24 cellular contexts compared by ENCODE assay signal in the genomic region with DNA sequence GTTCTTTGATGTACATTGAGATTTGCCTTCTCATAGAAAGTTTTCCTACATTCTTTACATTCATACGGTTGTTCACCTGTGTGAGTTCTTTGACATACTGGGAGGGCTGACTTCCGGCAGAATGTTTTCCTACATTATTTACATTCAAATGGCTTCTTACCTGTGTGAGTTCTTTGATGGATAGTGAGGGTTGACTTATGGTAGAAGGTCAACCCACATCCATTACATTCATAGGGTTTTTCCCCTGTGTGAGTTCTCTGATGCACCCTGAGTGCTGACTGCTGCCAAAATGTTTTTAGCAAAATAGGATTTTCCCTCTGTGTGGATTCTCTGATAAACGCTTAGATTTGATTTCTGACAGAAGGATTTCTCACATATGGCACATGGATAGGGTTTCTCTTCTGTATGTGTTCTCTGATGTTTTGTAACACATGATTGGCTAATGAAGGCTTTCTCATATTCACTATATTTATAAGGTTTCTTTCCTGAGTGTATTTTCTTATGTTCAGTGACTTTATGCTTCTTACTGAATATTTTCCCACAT. TPM values are rescaled to one million over a fixed set of nuclear protein-coding genes. Genes with fewer than 3 reads are reported as not detected.
DNase-seq lines count a peak whose midpoint lies in the region; ATAC-seq, FAIRE-seq and TF ChIP-seq lines count a peak whose summit lies in the region.
"Had no signal": no experiment of that assay in that cellular context is flagged by ENCODE, and none has a peak within 500 bp of the region (broad histone marks: within the 10 kb centered on the region; RNA-seq: fewer than 3 reads in every experiment).

No MANE protein-coding gene starts in this region.

- no peak overlapping the region for H3K14ac ChIP-seq in trophoblast cell (ENCODE audit: low read length)

- no peak overlapping the region for H3K18ac ChIP-seq in trophoblast cell (ENCODE audit: low read length)

- FAIRE-seq in HepG2 (lab: Jason Lieb, UNC), result no peak
- FAIRE-seq in K562 (lab: Jason Lieb, UNC), result no peak
- FAIRE-seq: A549, D721Med, G401.6, GM12892, GM18507 had no signal

- DNase-seq in HepG2 (ENCODE audit: low spot score) (no peak), adipocyte (ENCODE audit: low read depth) (no peak), K562 (ENCODE audit: extremely low read depth in 1 of 4, low spot score in 3 of 4) (no peak), trophoblast cell (peak; percentile 21 to 63), activated gamma-delta T cell (lab: John Stamatoyannopoulos, UW) (no peak)
- DNase-seq in activated naive CD4-positive, alpha-beta T cell treated with anti-CD3 and anti-CD28 coated beads for 36 hours, result no peak
- DNase-seq: AML-193; Caco-2; Calu3; CD4-positive, alpha-beta T cell; CD8-positive, alpha-beta T cell; DMS79 treated with DMSO at 0.1 percent for 48 hours; GF-D8 had no signal

- intact Hi-C loops in HepG2 (cut with micrococcal nuclease; ENCODE audit: unreplicated experiment), result no loop called here
- intact Hi-C loops in K562 (cut with micrococcal nuclease), result loop anchor here (10.0 kb wide), 1 partner anchor 213 kb away; no protein-coding TSS in a partner anchor
- intact Hi-C loops in activated naive CD4-positive, alpha-beta T cell treated with anti-CD3 and anti-CD28 coated beads for 36 hours (cut with micrococcal nuclease), result no loop called here

- H3K27ac ChIP-seq in liver (ENCODE audit: low read depth in 1 of 2, low read length in 2 of 2), result no peak overlapping the region
- no peak overlapping the region for H3K27ac ChIP-seq in HepG2 (ENCODE audit: extremely low read length, insufficient read depth, low read length)
- no peak overlapping the region for H3K27ac ChIP-seq in K562 (ENCODE audit: extremely low read depth, low read depth, low read length)
- H3K27ac ChIP-seq in trophoblast cell (ENCODE audit: low read depth, low read length), result no peak overlapping the region
- H3K27ac ChIP-seq: 22Rv1; A549; BLaER1 treated with 17β-estradiol and CSF1 and Interleukin-3, amounts not matched to agents 10 nM and 100 nM; C4-2B had no signal

- H2BK5ac ChIP-seq in trophoblast cell (ENCODE audit: low read depth, low read length, poor library complexity), result no peak overlapping the region

- peaks cover 40% of the 10 kb centered on the region for H3K9me3 Mint-ChIP-seq in activated naive CD4-positive, alpha-beta T cell treated with anti-CD3 and anti-CD28 coated beads for 36 hours

- CTCF ChIA-PET in HepG2 (lab: Yijun Ruan, JAX; ENCODE audit: low intra/inter-chr PET ratio, low total read pairs), result no interaction called here
- CTCF ChIA-PET in K562 (lab: Yijun Ruan, JAX; ENCODE audit: low intra/inter-chr PET ratio), result no interaction called here
- CTCF ChIA-PET in activated naive CD4-positive, alpha-beta T cell treated with anti-CD3 and anti-CD28 coated beads for 36 hours (lab: Charles Lee), result no interaction called here

- TF ChIP-seq CTCF in liver (IDR thresholded peaks at IDR 0.05; ENCODE audit: low read depth, low read length, missing input control) (no peak), HepG2 (CRISPR knock-in tag; IDR thresholded peaks at IDR 0.05) (no peak), K562 (IDR thresholded peaks at IDR 0.05 in 2 of 3, conservative IDR thresholded peaks at IDR 0.05 in 1 of 3; ENCODE audit: insufficient read depth in 2 of 3, low read depth in 1 of 3, low read length in 3 of 3) (no peak)

- H3K4me1 ChIP-seq in liver (ENCODE audit: control insufficient read depth in 4 of 4, insufficient read depth in 4 of 4, low read length in 3 of 4) (no peaks in the 10 kb centered on the region), HepG2 (ENCODE audit: insufficient read depth, low read length) (no peaks in the 10 kb centered on the region), adipocyte (ENCODE audit: control insufficient read depth, insufficient read depth, low read length) (no peaks in the 10 kb centered on the region), K562 (replicated peaks in 1 of 2; ENCODE audit: control insufficient read depth in 2 of 2, insufficient read depth in 2 of 2, low read length in 2 of 2) (no peaks in the 10 kb centered on the region), trophoblast cell (ENCODE audit: control insufficient read depth in 1 of 2, insufficient read depth in 2 of 2, low read length in 2 of 2) (no peaks in the 10 kb centered on the region)
- H3K4me1 ChIP-seq: A549; BLaER1 treated with 17β-estradiol and CSF1 and Interleukin-3, amounts not matched to agents 10 nM and 100 nM; Caco-2 had no signal

- H3K9ac ChIP-seq in liver (ENCODE audit: low read depth in 1 of 2, low read length in 2 of 2), result no peak overlapping the region
- H3K9ac ChIP-seq in HepG2 (ENCODE audit: insufficient read depth, low read depth, low read length), result no peak overlapping the region
- no peak overlapping the region for H3K9ac ChIP-seq in adipocyte (ENCODE audit: low read length)
- H3K9ac ChIP-seq in K562 (ENCODE audit: insufficient read depth in 1 of 2, low read depth in 2 of 2, low read length in 2 of 2), result no peak overlapping the region
- no peak overlapping the region for H3K9ac ChIP-seq in trophoblast cell (ENCODE audit: low read length)
- H3K9ac ChIP-seq: BLaER1 treated with 17β-estradiol and CSF1 and Interleukin-3, amounts not matched to agents 10 nM and 100 nM had no signal

- H3K36me3 Mint-ChIP-seq in activated naive CD4-positive, alpha-beta T cell treated with anti-CD3 and anti-CD28 coated beads for 36 hours (ENCODE audit: low read depth), result peaks cover 19% of the 10 kb centered on the region

- H4K12ac ChIP-seq in trophoblast cell (ENCODE audit: low read depth, low read length), result no peak overlapping the region

- peaks cover 20 to 51% (median 35%) of the 10 kb centered on the region in 4 donors for H3K9me3 ChIP-seq in liver (ENCODE audit: control insufficient read depth in 4 of 4, low read length in 3 of 4)
- peaks cover 31% of the 10 kb centered on the region for H3K9me3 ChIP-seq in HepG2 (ENCODE audit: low read length)
- peaks cover 71% of the 10 kb centered on the region for H3K9me3 ChIP-seq in adipocyte (ENCODE audit: control insufficient read depth, low read length)
- H3K9me3 ChIP-seq in K562 (replicated peaks; ENCODE audit: control insufficient read depth, insufficient read depth, low read depth, low read length), result peaks cover 4% of the 10 kb centered on the region; the same call in 1 of the 2 replicates
- H3K9me3 ChIP-seq in trophoblast cell (ENCODE audit: insufficient read depth, low read depth, low read length), result peaks cover 11% of the 10 kb centered on the region

- H2BK120ac ChIP-seq in trophoblast cell (ENCODE audit: insufficient read depth, low read length, poor library complexity), result no peak overlapping the region

- H3K4me2 ChIP-seq in HepG2 (ENCODE audit: low read depth, low read length) (no peak overlapping the region), K562 (ENCODE audit: insufficient read depth, low read length) (no peak overlapping the region), trophoblast cell (ENCODE audit: low read length) (no peak overlapping the region)
- H3K4me2 ChIP-seq: A549; BLaER1 treated with 17β-estradiol and CSF1 and Interleukin-3, amounts not matched to agents 10 nM and 100 nM had no signal

- H4K8ac ChIP-seq in trophoblast cell (ENCODE audit: low read depth, low read length), result no peak overlapping the region

- TF ChIP-seq POLR2A in HepG2 (IDR thresholded peaks at IDR 0.05; ENCODE audit: insufficient read depth in 1 of 2, low read depth in 2 of 2, low read length in 2 of 2) (no peak), K562 (conservative IDR thresholded peaks at IDR 0.05) (no peak)

- H3K27ac Mint-ChIP-seq in activated naive CD4-positive, alpha-beta T cell treated with anti-CD3 and anti-CD28 coated beads for 36 hours, result no peak overlapping the region
- H3K27ac Mint-ChIP-seq: B cell; CD4-positive, alpha-beta T cell; CD8-positive, alpha-beta T cell had no signal

- H3K27me3 Mint-ChIP-seq in activated naive CD4-positive, alpha-beta T cell treated with anti-CD3 and anti-CD28 coated beads for 36 hours (ENCODE audit: low read depth), result peaks cover 8% of the 10 kb centered on the region
- H3K27me3 Mint-ChIP-seq: B cell had no signal

- H3K4me1 Mint-ChIP-seq in activated naive CD4-positive, alpha-beta T cell treated with anti-CD3 and anti-CD28 coated beads for 36 hours (ENCODE audit: low read depth), result no peaks in the 10 kb centered on the region
- H3K4me1 Mint-ChIP-seq: B cell had no signal

- H4K20me1 ChIP-seq in HepG2 (ENCODE audit: insufficient read depth, low read length), result no peaks in the 10 kb centered on the region
- no peaks in the 10 kb centered on the region for H4K20me1 ChIP-seq in K562 (replicated peaks; ENCODE audit: control insufficient read depth, insufficient read depth, low read length)
- H4K20me1 ChIP-seq: BLaER1 treated with 17β-estradiol and CSF1 and Interleukin-3, amounts not matched to agents 10 nM and 100 nM had no signal

- TF ChIP-seq RAD21 in liver (IDR thresholded peaks at IDR 0.05), result no peak
- no peak for TF ChIP-seq RAD21 in HepG2 (CRISPR knock-in tag; IDR thresholded peaks at IDR 0.05)
- no peak for TF ChIP-seq RAD21 in K562 (CRISPR knock-in tag; conservative IDR thresholded peaks at IDR 0.05 in 1 of 2, IDR thresholded peaks at IDR 0.05 in 1 of 2)

- ATAC-seq in HepG2 (no peak), K562 (no peak), HG03442 (IDR thresholded peaks at IDR 0.05; ENCODE audit: unreplicated experiment) (no peak)
- ATAC-seq: A549; CD8-positive, alpha-beta T cell had no signal

- H2AFZ ChIP-seq in HepG2 (ENCODE audit: low read length), result no peak overlapping the region
- H2AFZ ChIP-seq in K562 (ENCODE audit: low read depth, low read length), result no peak overlapping the region
- no peak overlapping the region for H2AFZ ChIP-seq in trophoblast cell (ENCODE audit: insufficient read depth, low read length, poor library complexity)

- no peak overlapping the region for H3K23ac ChIP-seq in trophoblast cell (ENCODE audit: low read length)

- H2BK12ac ChIP-seq in trophoblast cell (ENCODE audit: low read length), result no peak overlapping the region

- H3K36me3 ChIP-seq in liver (ENCODE audit: control insufficient read depth in 4 of 4, insufficient read depth in 3 of 4, low read depth in 1 of 4, low read length in 3 of 4) (no peaks in the 10 kb centered on the region), HepG2 (replicated peaks in 1 of 2; ENCODE audit: control insufficient read depth in 1 of 2, insufficient read depth in 2 of 2, low read length in 2 of 2) (no peaks in the 10 kb centered on the region), adipocyte (ENCODE audit: control insufficient read depth, insufficient read depth, low read length, severe bottlenecking) (no peaks in the 10 kb centered on the region), K562 (ENCODE audit: control insufficient read depth, insufficient read depth, low read length) (no peaks in the 10 kb centered on the region), trophoblast cell (ENCODE audit: control insufficient read depth in 1 of 2, insufficient read depth in 2 of 2, low read length in 2 of 2) (no peaks in the 10 kb centered on the region)

- H3K79me1 ChIP-seq in trophoblast cell (ENCODE audit: low read length), result no peaks in the 10 kb centered on the region

- H3K27me3 ChIP-seq in liver (ENCODE audit: control insufficient read depth in 4 of 4, insufficient read depth in 4 of 4, low read length in 3 of 4) (no peaks in the 10 kb centered on the region), HepG2 (ENCODE audit: control insufficient read depth in 1 of 2, insufficient read depth in 2 of 2, low read length in 2 of 2) (no peaks in the 10 kb centered on the region), adipocyte (replicated peaks; ENCODE audit: control insufficient read depth, insufficient read depth, low read length) (no peaks in the 10 kb centered on the region), K562 (ENCODE audit: control insufficient read depth in 2 of 2, insufficient read depth in 2 of 2, low read length in 2 of 2) (no peaks in the 10 kb centered on the region), trophoblast cell (ENCODE audit: insufficient read depth, low read length) (no peaks in the 10 kb centered on the region)
- H3K27me3 ChIP-seq: BLaER1 treated with 17β-estradiol and CSF1 and Interleukin-3, amounts not matched to agents 10 nM and 100 nM had no signal

- H3K4ac ChIP-seq in trophoblast cell (ENCODE audit: low read depth, low read length), result no peak overlapping the region

- POLR2A ChIA-PET in HepG2 (lab: Yijun Ruan, JAX), result no interaction called here
- POLR2A ChIA-PET in K562 (lab: Yijun Ruan, JAX), result no interaction called here

- BruUV-seq in HepG2 (replicated peaks; lab: Mats Ljungman, UMichigan) (no TSS peak), K562 (replicated peaks; lab: Mats Ljungman, UMichigan) (no TSS peak)

- TF ChIP-seq EP300 in HepG2 (IDR thresholded peaks at IDR 0.05; ENCODE audit: low read depth in 2 of 2, low read length in 2 of 2) (no peak), HepG2 (CRISPR knock-in tag; IDR thresholded peaks at IDR 0.05; ENCODE audit: borderline replicate concordance) (no peak), K562 (IDR thresholded peaks at IDR 0.05; ENCODE audit: low read length) (no peak)

- H3K4me3 ChIP-seq in liver (ENCODE audit: low read depth in 1 of 3, low read length in 3 of 3) (peak overlapping the region in 2 of 3 donors; percentile 9 to 20), HepG2 (replicated peaks in 1 of 3; ENCODE audit: insufficient read depth in 1 of 3, low read depth in 2 of 3, low read length in 3 of 3) (no peak overlapping the region), adipocyte (ENCODE audit: low read length) (peak overlapping the region; percentile 24), K562 (no peak overlapping the region), trophoblast cell (ENCODE audit: low read depth, low read length) (no peak overlapping the region)
- H3K4me3 ChIP-seq: A549; BLaER1 treated with 17β-estradiol and CSF1 and Interleukin-3, amounts not matched to agents 10 nM and 100 nM had no signal

- H2AK5ac ChIP-seq in trophoblast cell (ENCODE audit: low read length), result no peak overlapping the region

- WGBS in liver, result 80% methylated on average over 3 of the region's 3 CpGs
- WGBS in HepG2 (ENCODE audit: low lambda C conversion rate), result 0% methylated on average over 3 of the region's 3 CpGs
- 4% methylated on average over 3 of the region's 3 CpGs for WGBS in K562 (ENCODE audit: insufficient coverage, low coverage, missing lambda C conversion rate)
- WGBS in trophoblast cell (ENCODE audit: extremely low coverage, insufficient coverage, insufficient read length), result no CpG with 5 or more reads among the region's 3 CpGs

- H3K9me1 ChIP-seq in K562 (ENCODE audit: control insufficient read depth, insufficient read depth, low read length), result no peaks in the 10 kb centered on the region

- H3K4me3 Mint-ChIP-seq in activated naive CD4-positive, alpha-beta T cell treated with anti-CD3 and anti-CD28 coated beads for 36 hours, result no peak overlapping the region
- H3K4me3 Mint-ChIP-seq: B cell; CD4-positive, alpha-beta T cell; CD8-positive, alpha-beta T cell had no signal

- no peak overlapping the region for H4K91ac ChIP-seq in trophoblast cell (ENCODE audit: low read depth, low read length)

- in situ Hi-C loops in HepG2 (cut with HindIII; ENCODE audit: extremely low pct_ligation_motif_present, low pct_unique_long_range_greater_than_20kb), result no loop called here
- in situ Hi-C loops in K562 (cut with MboI), result no loop called here

- H3K79me2 ChIP-seq in HepG2 (ENCODE audit: insufficient read depth, low read length) (no peaks in the 10 kb centered on the region), K562 (ENCODE audit: control insufficient read depth, insufficient read depth, low read length) (no peaks in the 10 kb centered on the region), trophoblast cell (ENCODE audit: control insufficient read depth, insufficient read depth, low read length, poor library complexity) (no peaks in the 10 kb centered on the region)

RNA-seq across cellular contexts. Expression of gene JMJD4, which starts 37.7 kb away (rescaled TPM):
- total RNA-seq in liver, result 10 to 100 TPM; 12.6 to 22.1 TPM
- 10 to 100 TPM; 12.4 to 15.5 TPM for polyA plus RNA-seq in liver
- 23.0 and 29.0 TPM in 2 replicates for total RNA-seq in HepG2 (2016; rRNA removed; fragmentation: Illumina TruSeq; extraction: Trizol)
- total RNA-seq in HepG2 (2016; cell fraction: cytosol; rRNA removed; fragmentation: Illumina TruSeq; extraction: Trizol; ENCODE audit: low read depth), result 10.5 and 13.6 TPM in 2 replicates
- total RNA-seq in HepG2 (2016; cell fraction: insoluble cytoplasmic fraction; rRNA removed; fragmentation: Illumina TruSeq; extraction: Trizol), result 21.9 and 31.1 TPM in 2 replicates
- 18.8 and 21.7 TPM in 2 replicates for total RNA-seq in HepG2 (2016; cell fraction: membrane; rRNA removed; fragmentation: Illumina TruSeq; extraction: Trizol)
- total RNA-seq in HepG2 (2016; cell fraction: nucleus; rRNA removed; fragmentation: Illumina TruSeq; extraction: Trizol), result 21.3 and 26.3 TPM in 2 replicates
- polyA plus RNA-seq in HepG2 (2011; rRNA removed), result 10.2 and 17.3 TPM in 2 replicates
- polyA plus RNA-seq in HepG2 (2011; cell fraction: cytosol; rRNA removed), result 10.6 and 14.3 TPM in 2 replicates
- 44.8 and 46.2 TPM in 2 replicates for polyA plus RNA-seq in HepG2 (2011; cell fraction: nucleus; rRNA removed)
- 9.4 and 10.9 TPM in 2 replicates for polyA plus RNA-seq in HepG2 (2012)
- polyA plus RNA-seq in HepG2 (2016; cell fraction: cytosol; fragmentation: Illumina TruSeq; extraction: Trizol; ENCODE audit: low read depth), result 7.9 and 10.7 TPM in 2 replicates
- 18.0 and 18.7 TPM in 2 replicates for polyA plus RNA-seq in HepG2 (2016; cell fraction: insoluble cytoplasmic fraction; fragmentation: Illumina TruSeq; extraction: Trizol; ENCODE audit: low read depth)
- polyA plus RNA-seq in HepG2 (2016; cell fraction: membrane; fragmentation: Illumina TruSeq; extraction: Trizol; ENCODE audit: low read depth), result 11.6 and 12.6 TPM in 2 replicates
- 23.9 and 25.0 TPM in 2 replicates for polyA plus RNA-seq in HepG2 (2016; cell fraction: nucleus; fragmentation: Illumina TruSeq; extraction: Trizol; ENCODE audit: insufficient read depth, low read depth)
- 88.6 and 93.9 TPM in 2 replicates for polyA minus RNA-seq in HepG2 (2011; rRNA and poly(A)+ RNA removed; ENCODE audit: low replicate concordance)
- 9.8 and 14.0 TPM in 2 replicates for polyA minus RNA-seq in HepG2 (2011; cell fraction: cytosol; rRNA and poly(A)+ RNA removed)
- polyA minus RNA-seq in HepG2 (2011; cell fraction: nucleus; rRNA and poly(A)+ RNA removed), result 62.1 and 65.3 TPM in 2 replicates
- total RNA-seq in K562 (2011; cell fraction: chromatin; rRNA removed; ENCODE audit: low replicate concordance), result 49.8 and 198 TPM in 2 replicates
- total RNA-seq in K562 (2011; cell fraction: nucleolus; rRNA removed), result 191 and 200 TPM in 2 replicates
- 67.6 and 91.5 TPM in 2 replicates for total RNA-seq in K562 (2011; cell fraction: nucleoplasm; rRNA removed)
- total RNA-seq in K562 (2014; rRNA removed), result 39.6 and 52.8 TPM in 2 replicates
- total RNA-seq in K562 (2014; rRNA removed; fragmentation: Illumina TruSeq; extraction: Trizol), result 19.5 and 20.3 TPM in 2 replicates
- total RNA-seq in K562 (2015; rRNA removed; fragmentation: Illumina TruSeq; extraction: Trizol), result 30.3 and 33.9 TPM in 2 replicates
- 41.7 and 42.6 TPM in 2 replicates for total RNA-seq in K562 (2021)
- polyA plus RNA-seq in K562 (2011; rRNA removed), result 23.4 and 29.2 TPM in 2 replicates
- 30.5 and 75.3 TPM in 2 replicates for polyA plus RNA-seq in K562 (2011; cell fraction: cytosol; rRNA removed)
- polyA plus RNA-seq in K562 (2011; cell fraction: nucleus; rRNA removed), result 80.7 and 138 TPM in 2 replicates
- polyA plus RNA-seq in K562 (2012), result 22.6 and 23.5 TPM in 2 replicates
- polyA plus RNA-seq in K562 (2014; fragmentation: Illumina TruSeq; extraction: Trizol), result 22.0 and 26.6 TPM in 2 replicates
- polyA plus RNA-seq in K562 (2014; fragmentation: Nextera tagmentation; extraction: Ambion mirVana), result 1 to 10 TPM; 1.4 to 3.0 TPM
- 31.7 and 34.7 TPM in 2 replicates for polyA plus RNA-seq in K562 (2014; rRNA removed)
- 26.8 and 39.5 TPM in 2 replicates for polyA minus RNA-seq in K562 (2011; rRNA and poly(A)+ RNA removed)
- polyA minus RNA-seq in K562 (2011; cell fraction: cytosol; rRNA and poly(A)+ RNA removed), result 16.2 and 28.8 TPM in 2 replicates
- polyA minus RNA-seq in K562 (2011; cell fraction: nucleus; rRNA and poly(A)+ RNA removed), result 148 and 159 TPM in 2 replicates
- 8.1 and 8.8 TPM in 2 replicates for polyA plus RNA-seq in trophoblast cell (2013)
- total RNA-seq in activated naive CD4-positive, alpha-beta T cell treated with anti-CD3 and anti-CD28 coated beads for 36 hours, result 10 to 100 TPM; 11.3 to 11.7 TPM

RNA-seq across cellular contexts. Expression of gene SNAP47, which starts 37.8 kb away (rescaled TPM):
- total RNA-seq in liver (10 to 100 TPM; 16.8 to 23.3 TPM), HepG2 (2016; rRNA removed; fragmentation: Illumina TruSeq; extraction: Trizol) (25.1 and 25.8 TPM in 2 replicates), K562 (2014; rRNA removed) (40.9 and 49.6 TPM in 2 replicates), K562 (2014; rRNA removed; fragmentation: Illumina TruSeq; extraction: Trizol) (30.7 and 32.7 TPM in 2 replicates), K562 (2015; rRNA removed; fragmentation: Illumina TruSeq; extraction: Trizol) (32.5 and 33.2 TPM in 2 replicates), K562 (2021) (37.3 and 41.3 TPM in 2 replicates)
- polyA plus RNA-seq in liver (10 to 100 TPM; 15.3 to 15.7 TPM), HepG2 (2011; rRNA removed) (13.6 and 14.1 TPM in 2 replicates), K562 (2011; rRNA removed) (32.1 and 36.8 TPM in 2 replicates), K562 (2014; fragmentation: Illumina TruSeq; extraction: Trizol) (32.6 and 36.8 TPM in 2 replicates), K562 (2014; fragmentation: Nextera tagmentation; extraction: Ambion mirVana) (1 to 10 TPM; 2.5 to 4.4 TPM), K562 (2014; rRNA removed) (24.9 and 33.0 TPM in 2 replicates)
- 10.1 and 13.3 TPM in 2 replicates for total RNA-seq in HepG2 (2016; cell fraction: cytosol; rRNA removed; fragmentation: Illumina TruSeq; extraction: Trizol; ENCODE audit: low read depth)
- total RNA-seq in HepG2 (2016; cell fraction: insoluble cytoplasmic fraction; rRNA removed; fragmentation: Illumina TruSeq; extraction: Trizol), result 25.5 and 25.8 TPM in 2 replicates
- 17.9 and 18.3 TPM in 2 replicates for total RNA-seq in HepG2 (2016; cell fraction: membrane; rRNA removed; fragmentation: Illumina TruSeq; extraction: Trizol)
- 20.5 and 21.5 TPM in 2 replicates for total RNA-seq in HepG2 (2016; cell fraction: nucleus; rRNA removed; fragmentation: Illumina TruSeq; extraction: Trizol)
- polyA plus RNA-seq in HepG2 (2011; cell fraction: cytosol; rRNA removed), result 16.8 and 19.5 TPM in 2 replicates
- polyA plus RNA-seq in HepG2 (2011; cell fraction: nucleus; rRNA removed), result 19.8 and 20.7 TPM in 2 replicates
- polyA plus RNA-seq in HepG2 (2012), result 12.1 and 15.6 TPM in 2 replicates
- 4.7 and 6.2 TPM in 2 replicates for polyA plus RNA-seq in HepG2 (2016; cell fraction: cytosol; fragmentation: Illumina TruSeq; extraction: Trizol; ENCODE audit: low read depth)
- polyA plus RNA-seq in HepG2 (2016; cell fraction: insoluble cytoplasmic fraction; fragmentation: Illumina TruSeq; extraction: Trizol; ENCODE audit: low read depth), result 19.4 and 24.0 TPM in 2 replicates
- 10.9 and 11.7 TPM in 2 replicates for polyA plus RNA-seq in HepG2 (2016; cell fraction: membrane; fragmentation: Illumina TruSeq; extraction: Trizol; ENCODE audit: low read depth)
- 19.3 and 22.0 TPM in 2 replicates for polyA plus RNA-seq in HepG2 (2016; cell fraction: nucleus; fragmentation: Illumina TruSeq; extraction: Trizol; ENCODE audit: insufficient read depth, low read depth)
- polyA minus RNA-seq in HepG2 (2011; rRNA and poly(A)+ RNA removed; ENCODE audit: low replicate concordance), result 16.8 and 27.2 TPM in 2 replicates
- polyA minus RNA-seq in HepG2 (2011; cell fraction: cytosol; rRNA and poly(A)+ RNA removed), result 8.8 and 9.6 TPM in 2 replicates
- polyA minus RNA-seq in HepG2 (2011; cell fraction: nucleus; rRNA and poly(A)+ RNA removed), result 30.3 and 36.4 TPM in 2 replicates
- 76.1 and 128 TPM in 2 replicates for total RNA-seq in K562 (2011; cell fraction: chromatin; rRNA removed; ENCODE audit: low replicate concordance)
- 57.5 and 65.0 TPM in 2 replicates for total RNA-seq in K562 (2011; cell fraction: nucleolus; rRNA removed)
- 47.6 and 53.5 TPM in 2 replicates for total RNA-seq in K562 (2011; cell fraction: nucleoplasm; rRNA removed)
- polyA plus RNA-seq in K562 (2011; cell fraction: cytosol; rRNA removed), result 38.5 and 42.9 TPM in 2 replicates
- polyA plus RNA-seq in K562 (2011; cell fraction: nucleus; rRNA removed), result 32.8 and 52.6 TPM in 2 replicates
- 28.7 and 32.4 TPM in 2 replicates for polyA plus RNA-seq in K562 (2012)
- polyA minus RNA-seq in K562 (2011; rRNA and poly(A)+ RNA removed), result 33.3 and 35.8 TPM in 2 replicates
- polyA minus RNA-seq in K562 (2011; cell fraction: cytosol; rRNA and poly(A)+ RNA removed), result 21.2 TPM in 2 replicates
- 38.6 and 53.3 TPM in 2 replicates for polyA minus RNA-seq in K562 (2011; cell fraction: nucleus; rRNA and poly(A)+ RNA removed)
- polyA plus RNA-seq in trophoblast cell (2013), result 21.0 and 21.1 TPM in 2 replicates
- total RNA-seq in activated naive CD4-positive, alpha-beta T cell treated with anti-CD3 and anti-CD28 coated beads for 36 hours, result 10 to 100 TPM; 18.7 to 23.0 TPM

Comparison
In these comparisons a context has a peak if more than half of its experiments do, and no peak if none do; other contexts are left out.
1. H3K4me3 ChIP-seq: peak in liver (2 of 3) and adipocyte (single experiment); none in HepG2 (0 of 3), K562 (single experiment) and trophoblast cell (single experiment).
2. DNase-seq: peak in trophoblast cell (2 of 2); none in HepG2 (single experiment), adipocyte (single experiment), K562 (0 of 4), activated gamma-delta T cell (single experiment) and activated naive CD4-positive, alpha-beta T cell treated with anti-CD3 and anti-CD28 coated beads for 36 hours (single experiment).